Comparison of ENCODE assay signal across 9 cellular contexts in genomic region chr13:50408068-50408467, GRCh38.
"Had no signal": no experiment of that assay in that cellular context is flagged by ENCODE, and none has a peak within 500 bp of the region (broad histone marks: within the 10 kb centered on the region; RNA-seq: fewer than 3 reads in every experiment).

No MANE protein-coding gene starts in this region.

- ATAC-seq: HCT116, HepG2 had no signal

- H3K36me3 ChIP-seq: HAP-1 had no signal

- H3K4me3 ChIP-seq: GM23248, HAP-1 had no signal

- H3K4me3 Mint-ChIP-seq: HFFc6, IgD-negative memory B cell had no signal

- H3K9me3 ChIP-seq: HAP-1 had no signal

- H3K4me1 Mint-ChIP-seq: IgD-negative memory B cell had no signal

- H3K27ac Mint-ChIP-seq: HFFc6, IgD-negative memory B cell had no signal

- H3K9me3 Mint-ChIP-seq: HFFc6, IgD-negative memory B cell had no signal

- H3K36me3 Mint-ChIP-seq: IgD-negative memory B cell had no signal

- H3K27ac ChIP-seq: GM23248, HL-60 had no signal

- H3K9ac ChIP-seq: GM23248 had no signal

- DNase-seq: GM23248, GOT3, H7, HFFc6 had no signal

- H2AFZ ChIP-seq: GM23248 had no signal
